8 cellular contexts compared by ENCODE assay signal in the genomic region with DNA sequence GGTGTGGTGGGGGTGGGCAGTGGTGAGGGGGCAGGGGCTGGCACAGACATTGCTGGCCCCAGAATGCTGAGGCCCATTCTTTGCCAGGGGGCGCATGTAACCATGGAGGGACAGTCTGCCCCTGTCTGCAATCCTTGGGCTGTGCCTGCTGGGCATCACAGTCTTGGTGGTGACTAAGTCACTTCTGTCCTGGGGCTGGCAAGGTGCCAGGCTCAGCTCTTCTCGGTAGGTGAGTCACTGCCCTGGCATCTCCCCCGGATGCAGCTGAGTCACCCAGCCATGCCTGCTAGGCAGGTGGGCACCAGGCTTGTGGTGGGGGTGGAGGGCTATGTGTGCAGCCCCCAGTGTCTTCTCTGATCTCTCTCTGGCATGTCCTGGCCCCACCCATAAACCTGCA. TPM values are rescaled to one million over a fixed set of nuclear protein-coding genes. Genes with fewer than 3 reads are reported as not detected.
DNase-seq lines count a peak whose midpoint lies in the region; ATAC-seq and TF ChIP-seq lines count a peak whose summit lies in the region.

No MANE protein-coding gene starts in this region.

- no peaks in the 10 kb centered on the region for H3K36me3 ChIP-seq in tibial artery

- no peak overlapping the region for H3K4me3 ChIP-seq in tibial artery

- no peak for TF ChIP-seq CTCF in omental fat pad (IDR thresholded peaks at IDR 0.05)
- TF ChIP-seq CTCF in tibial artery (IDR thresholded peaks at IDR 0.05) = no peak

- DNase-seq in GOT3 (lab: John Stamatoyannopoulos, UW) = peak; percentile 48
- peak; percentile 89 for DNase-seq in NCI-H69 (lab: John Stamatoyannopoulos, UW)
- peak; percentile 89 for DNase-seq in activated CD8-positive, alpha-beta memory T cell treated with anti-CD3 and anti-CD28 coated beads, Interleukin-2, amount 50 U/mL, for 48 hours
- peak; percentile 84 for DNase-seq in epithelial cell of prostate (ENCODE audit: low read depth, low spot score)
- DNase-seq in omental fat pad (ENCODE audit: low spot score) = peak; percentile 93
- DNase-seq in tibial artery = peak; percentile 92 to 97
- no peak for DNase-seq in NCI-H82 treated with DMSO at 0.1 percent for 48 hours (lab: John Stamatoyannopoulos, UW; ENCODE audit: unreplicated experiment)

- intact Hi-C loops in tibial artery (cut with DNase I; ENCODE audit: low total_unique reads) = no loop called here

- peaks cover 4 to 92% (median 88%) of the 10 kb centered on the region in 4 donors for H3K4me1 ChIP-seq in tibial artery

- no peaks in the 10 kb centered on the region for H3K9me3 ChIP-seq in tibial artery

- ATAC-seq in omental fat pad (ENCODE audit: low FRiP score) = peak; percentile 30
- no peak for ATAC-seq in GM21390 (IDR thresholded peaks at IDR 0.05; ENCODE audit: unreplicated experiment)

- peak overlapping the region; percentile 91 for H3K27ac ChIP-seq in epithelial cell of prostate
- peak overlapping the region; percentile 94 to 95 for H3K27ac ChIP-seq in tibial artery

- no peaks in the 10 kb centered on the region for H3K27me3 ChIP-seq in tibial artery

RNA-seq across cellular contexts. Expression of a gene that starts 5.6 kb away (rescaled TPM):
- total RNA-seq in omental fat pad = 10 to 100 TPM; 26.7 to 61.5 (median 35.9) TPM

RNA-seq across cellular contexts. Expression of a gene that starts 26.9 kb away (rescaled TPM):
- total RNA-seq in omental fat pad = 1 to 10 TPM in 2 of 4 donors, under 1 TPM in 2; 0.56 to 4.3 (median 1.7) TPM

RNA-seq across cellular contexts. Expression of a gene that starts 50.0 kb away (rescaled TPM):
- total RNA-seq in omental fat pad = 1 to 10 TPM in 1 of 4 donors, under 1 TPM in 1, not detected in 2; 0.60 to 2.0 TPM
